8 cellular contexts compared by ENCODE assay signal in genomic region chr3:8658326-8659212, GRCh38. TPM values are rescaled to one million over a fixed set of nuclear protein-coding genes. Genes with fewer than 3 reads are reported as not detected.
DNase-seq lines count a peak whose midpoint lies in the region; ATAC-seq and TF ChIP-seq lines count a peak whose summit lies in the region.

No MANE protein-coding gene starts in this region.

- H3K9me3 Mint-ChIP-seq in stimulated activated naive B cell treated with anti-CD40 and anti-IgM and Interleukin-4, amounts not matched to agents 10 μg/mL and 1 μg/mL and 100 μg/mL, for 72 hours, result peaks cover 3 to 4% of the 10 kb centered on the region in 2 donors

- no peaks in the 10 kb centered on the region for H3K27me3 ChIP-seq in RWPE2 (ENCODE audit: insufficient read depth, poor library complexity, severe bottlenecking)

- H3K4me1 Mint-ChIP-seq in stimulated activated naive B cell treated with anti-CD40 and anti-IgM and Interleukin-4, amounts not matched to agents 10 μg/mL and 1 μg/mL and 100 μg/mL, for 72 hours, result peaks cover 23 to 33% of the 10 kb centered on the region in 2 donors

- H3K4me3 ChIP-seq in RWPE2 (ENCODE audit: severe bottlenecking), result no peak overlapping the region

- H3K4me1 ChIP-seq in RWPE2 (ENCODE audit: insufficient read depth, poor library complexity, severe bottlenecking), result peaks cover 10% of the 10 kb centered on the region

- H3K4me3 Mint-ChIP-seq in stimulated activated naive B cell treated with anti-CD40 and anti-IgM and Interleukin-4, amounts not matched to agents 10 μg/mL and 1 μg/mL and 100 μg/mL, for 72 hours, result peak overlapping the region in 1 of 2 donors; percentile 8

- intact Hi-C loops in left cardiac atrium (cut with DNase I), result no loop called here

- no peaks in the 10 kb centered on the region for H3K9me3 ChIP-seq in RWPE2 (ENCODE audit: severe bottlenecking)

- H3K36me3 Mint-ChIP-seq in stimulated activated naive B cell treated with anti-CD40 and anti-IgM and Interleukin-4, amounts not matched to agents 10 μg/mL and 1 μg/mL and 100 μg/mL, for 72 hours, result peaks cover 0 to 7% of the 10 kb centered on the region in 2 donors

- no peak overlapping the region for H3K27ac ChIP-seq in RWPE2 (ENCODE audit: poor library complexity, severe bottlenecking)

- peaks cover 0 to 3% of the 10 kb centered on the region in 2 donors for H3K27me3 Mint-ChIP-seq in stimulated activated naive B cell treated with anti-CD40 and anti-IgM and Interleukin-4, amounts not matched to agents 10 μg/mL and 1 μg/mL and 100 μg/mL, for 72 hours

- ATAC-seq in GM19328 (IDR thresholded peaks at IDR 0.05; ENCODE audit: unreplicated experiment) (peak; percentile 89), HG03196 (IDR thresholded peaks at IDR 0.05; ENCODE audit: unreplicated experiment) (peak; percentile 90), RWPE2 (ENCODE audit: low read depth) (peak; percentile 92), left cardiac atrium (peak; percentile 81 to 84)
- ATAC-seq in stimulated activated naive B cell treated with anti-CD40 and anti-IgM and Interleukin-4, amounts not matched to agents 10 μg/mL and 1 μg/mL and 100 μg/mL, for 72 hours (replicated peaks), result peak; percentile 89 to 90

- no peak for TF ChIP-seq CTCF in RWPE2 (IDR thresholded peaks at IDR 0.05; ENCODE audit: poor library complexity, severe bottlenecking)

- H3K36me3 ChIP-seq in RWPE2 (ENCODE audit: low read depth), result no peaks in the 10 kb centered on the region

- H3K27ac Mint-ChIP-seq in stimulated activated naive B cell treated with anti-CD40 and anti-IgM and Interleukin-4, amounts not matched to agents 10 μg/mL and 1 μg/mL and 100 μg/mL, for 72 hours, result peak overlapping the region; percentile 14

- DNase-seq in Ammon's horn (ENCODE audit: low spot score) (peak; percentile 20), RWPE2 (ENCODE audit: low spot score) (peak; percentile 85), left cardiac atrium (peak; percentile 89), epidermal melanocyte (ENCODE audit: insufficient read length, low spot score) (no peak)
- DNase-seq in stimulated activated naive B cell treated with anti-CD40 and anti-IgM and Interleukin-4, amounts not matched to agents 10 μg/mL and 1 μg/mL and 100 μg/mL, for 72 hours, result peak; percentile 82
- no peak for DNase-seq in stimulated activated CD4-positive, alpha-beta T cell treated with anti-CD3 and anti-CD28 coated beads, Interleukin-4, amount 100 ng/mL, for 4 hours

RNA-seq across cellular contexts. Expression of gene SSUH2, which starts 14.0 kb away (rescaled TPM):
- total RNA-seq in left cardiac atrium, result under 1 TPM; 0.71 to 0.91 TPM

Comparison
In these comparisons a context has a peak if more than half of its experiments do, and no peak if none do; other contexts are left out.
1. DNase-seq: peak in Ammon's horn (single experiment), RWPE2 (single experiment), left cardiac atrium (single experiment) and stimulated activated naive B cell treated with anti-CD40 and anti-IgM and Interleukin-4, amounts not matched to agents 10 μg/mL and 1 μg/mL and 100 μg/mL, for 72 hours (single experiment); none in epidermal melanocyte (single experiment) and stimulated activated CD4-positive, alpha-beta T cell treated with anti-CD3 and anti-CD28 coated beads, Interleukin-4, amount 100 ng/mL, for 4 hours (0 of 2).
2. Peak in every context shown above with its lines, with median percentiles within 50 percentile points of each other: ATAC-seq.